In the genomic region with DNA sequence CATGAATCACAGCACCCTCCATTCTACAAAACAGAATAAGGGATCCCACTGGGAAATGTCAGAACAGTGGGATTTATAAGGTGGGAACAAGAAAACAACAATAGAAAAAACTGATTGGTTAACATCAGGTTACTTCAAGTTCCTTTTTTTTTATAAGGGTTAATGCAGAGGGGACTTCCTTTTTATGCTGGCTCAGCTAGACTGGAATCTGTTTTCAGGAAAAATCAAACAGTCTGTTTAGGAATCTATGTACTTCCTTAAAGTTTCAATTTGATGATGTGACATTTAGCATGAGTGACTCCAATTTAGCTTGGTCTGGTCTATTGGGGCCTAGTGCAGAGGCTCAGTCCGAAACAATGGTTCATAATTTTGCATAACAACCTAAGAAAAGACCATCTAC, we compare ENCODE assay signal across 19 cellular contexts.
DNase-seq lines count a peak whose midpoint lies in the region; ATAC-seq, FAIRE-seq and TF ChIP-seq lines count a peak whose summit lies in the region.
"Had no signal": no experiment of that assay in that cellular context is flagged by ENCODE, and none has a peak within 500 bp of the region (broad histone marks: within the 10 kb centered on the region; RNA-seq: fewer than 3 reads in every experiment).

No MANE protein-coding gene starts in this region.

- no peak for FAIRE-seq in A549 (lab: Jason Lieb, UNC)
- FAIRE-seq: G401.6, GM12892 had no signal

- H3K4me1 ChIP-seq in A549 (no peaks in the 10 kb centered on the region), spleen (peaks cover 0 to 4% (median 0%) of the 10 kb centered on the region in 6 donors), PC-9 (replicated peaks; ENCODE audit: insufficient read depth) (no peaks in the 10 kb centered on the region)

- DNase-seq in A549 (ENCODE audit: low read depth in 1 of 2, low spot score in 1 of 2) (no peak), Kasumi-1 (lab: John Stamatoyannopoulos, UW) (peak; percentile 4 to 11), spleen (no peak), left lobe of liver (ENCODE audit: low spot score) (no peak), PC-9 (no peak)
- DNase-seq: 8988T; C1 segment of cervical spinal cord; Calu3; CD4-positive, alpha-beta memory T cell; COR-L47; DMS153; DND-41; GM23248; H9 had no signal

- no peaks in the 10 kb centered on the region for H3K36me3 ChIP-seq in spleen
- H3K36me3 ChIP-seq in PC-9 (ENCODE audit: low read depth): no peaks in the 10 kb centered on the region

- no peaks in the 10 kb centered on the region for H3F3A ChIP-seq in PC-9 (ENCODE audit: insufficient read depth, low read depth)

- intact Hi-C loops in spleen (cut with DNase I; ENCODE audit: low total_unique reads): no loop called here
- intact Hi-C loops in PC-9 (cut with micrococcal nuclease; ENCODE audit: unreplicated experiment): no loop called here

- CTCF ChIA-PET in A549 (lab: Yijun Ruan, JAX) (no interaction called here), PC-9 (lab: Charles Lee) (no interaction called here)

- no peak for TF ChIP-seq EP300 in A549 (IDR thresholded peaks at IDR 0.05)

- no peak overlapping the region for H3K27ac ChIP-seq in A549
- peak overlapping the region; percentile 48 for H3K27ac ChIP-seq in angular gyrus (ENCODE audit: low read depth, low read length)
- H3K27ac ChIP-seq in spleen: peak overlapping the region in 7 of 8 donors; percentile 52 to 81 (median 61)
- H3K27ac ChIP-seq in PC-9: no peak overlapping the region
- H3K27ac ChIP-seq: GM23248 had no signal

- ATAC-seq in A549: no peak
- ATAC-seq in HG02981 (IDR thresholded peaks at IDR 0.05; ENCODE audit: unreplicated experiment): no peak
- ATAC-seq in left lobe of liver: no peak
- ATAC-seq: HCT116 had no signal

- H3K4me2 ChIP-seq in A549 (no peak overlapping the region), PC-9 (no peak overlapping the region)

- H2AFZ ChIP-seq in PC-9: no peak overlapping the region
- H2AFZ ChIP-seq: GM23248 had no signal

- no peaks in the 10 kb centered on the region for H3K79me2 ChIP-seq in PC-9 (ENCODE audit: low read depth)

- no peaks in the 10 kb centered on the region for H4K20me1 ChIP-seq in PC-9 (ENCODE audit: insufficient read depth)

- TF ChIP-seq CTCF in A549 (IDR thresholded peaks at IDR 0.05) (no peak), spleen (IDR thresholded peaks at IDR 0.05 in 8 of 11, conservative IDR thresholded peaks at IDR 0.05 in 3 of 11) (no peak), PC-9 (conservative IDR thresholded peaks at IDR 0.05) (no peak)

- WGBS in A549 (ENCODE audit: missing lambda C conversion rate): 64% methylated on average over 1 of the region's 1 CpG
- WGBS in spleen, 5 donors: 0 to 76% (median 37%) methylated on average over 1 of the region's 1 CpG

- no peaks in the 10 kb centered on the region for H3K27me3 ChIP-seq in spleen (replicated peaks in 1 of 7)
- H3K27me3 ChIP-seq in PC-9 (ENCODE audit: insufficient read depth, low read depth): no peaks in the 10 kb centered on the region

- H3K4me3 ChIP-seq in A549: no peak overlapping the region
- no peak overlapping the region for H3K4me3 ChIP-seq in spleen
- no peak overlapping the region for H3K4me3 ChIP-seq in PC-9
- H3K4me3 ChIP-seq: GM23248 had no signal

- POLR2A ChIA-PET in A549 (lab: Yijun Ruan, JAX): no interaction called here
- POLR2A ChIA-PET in PC-9 (lab: Charles Lee; ENCODE audit: unreplicated experiment): no interaction called here

- no peak for TF ChIP-seq RAD21 in A549 (conservative IDR thresholded peaks at IDR 0.05 in 1 of 2, IDR thresholded peaks at IDR 0.05 in 1 of 2)

- TF ChIP-seq POLR2A in A549 (IDR thresholded peaks at IDR 0.05; ENCODE audit: low read length): no peak
- no peak for TF ChIP-seq POLR2A in spleen (IDR thresholded peaks at IDR 0.05)

- no peaks in the 10 kb centered on the region for H3K9me3 ChIP-seq in A549
- no peaks in the 10 kb centered on the region for H3K9me3 ChIP-seq in spleen
- no peaks in the 10 kb centered on the region for H3K9me3 ChIP-seq in PC-9 (ENCODE audit: insufficient read depth, low read depth)

- H3K9me2 ChIP-seq in PC-9 (ENCODE audit: insufficient read depth): no peaks in the 10 kb centered on the region

- no TSS peak for BruUV-seq in PC-9 (replicated peaks; lab: Mats Ljungman, UMichigan)

TF ChIP-seq in A549, 52 proteins besides CTCF, POLR2A, EP300 and RAD21:
- TF ChIP-seq FOSB (CRISPR knock-in tag; IDR thresholded peaks at IDR 0.05) (no peak), MAFK (IDR thresholded peaks at IDR 0.05; ENCODE audit: partially characterized antibody) (peak; percentile 31), NFE2L2 (conservative IDR thresholded peaks at IDR 0.05; ENCODE audit: low read length) (no peak), HMGXB4 (CRISPR knock-in tag; IDR thresholded peaks at IDR 0.05; ENCODE audit: borderline replicate concordance) (no peak), FOSL2 (IDR thresholded peaks at IDR 0.05) (no peak), FOSL2 (CRISPR knock-in tag; IDR thresholded peaks at IDR 0.05) (no peak), MAX (IDR thresholded peaks at IDR 0.05) (no peak)
- TF ChIP-seq, protein P1, sequence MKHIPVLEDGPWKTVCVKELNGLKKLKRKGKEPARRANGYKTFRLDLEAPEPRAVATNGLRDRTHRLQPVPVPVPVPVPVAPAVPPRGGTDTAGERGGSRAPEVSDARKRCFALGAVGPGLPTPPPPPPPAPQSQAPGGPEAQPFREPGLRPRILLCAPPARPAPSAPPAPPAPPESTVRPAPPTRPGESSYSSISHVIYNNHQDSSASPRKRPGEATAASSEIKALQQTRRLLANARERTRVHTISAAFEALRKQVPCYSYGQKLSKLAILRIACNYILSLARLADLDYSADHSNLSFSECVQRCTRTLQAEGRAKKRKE (CRISPR knock-in tag; IDR thresholded peaks at IDR 0.05; ENCODE audit: low read depth): no peak

Comparison
In these comparisons a context has a peak if more than half of its experiments do, and no peak if none do; other contexts are left out.
1. DNase-seq: peak in Kasumi-1 (2 of 2); none in A549 (0 of 2), spleen (single experiment), left lobe of liver (single experiment) and PC-9 (0 of 2).
2. H3K27ac ChIP-seq: peak in angular gyrus (single experiment) and spleen (7 of 8); none in A549 (0 of 2) and PC-9 (single experiment).